Comparison of ENCODE assay signal across 21 cellular contexts in the genomic region with DNA sequence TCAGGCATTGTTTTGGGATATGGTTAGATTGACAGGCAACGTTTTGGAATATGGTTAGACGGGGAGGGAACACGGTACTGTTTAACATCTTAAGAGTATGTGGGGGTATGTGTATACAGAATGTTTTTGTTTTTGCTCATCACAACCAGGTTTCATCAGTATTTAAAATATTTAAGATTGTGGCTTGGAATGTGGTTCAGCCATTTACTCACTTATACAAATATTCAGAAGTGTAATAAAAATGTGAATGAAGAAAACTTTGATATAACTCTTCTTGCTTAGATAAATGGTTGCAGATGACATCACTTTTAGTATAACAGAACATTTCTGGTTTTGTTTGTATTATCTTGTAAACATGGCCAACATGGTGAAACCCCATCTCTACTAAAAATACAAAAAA.
"Had no signal": no experiment of that assay in that cellular context is flagged by ENCODE, and none has a peak within 500 bp of the region (broad histone marks: within the 10 kb centered on the region; RNA-seq: fewer than 3 reads in every experiment).

No MANE protein-coding gene starts in this region.

- H3K9ac ChIP-seq: parathyroid adenoma had no signal

- H3K9me3 ChIP-seq: breast epithelium, left lung, thoracic aorta had no signal

- H2AFZ ChIP-seq: hepatocyte, parathyroid adenoma had no signal

- H3K4me3 ChIP-seq: breast epithelium, hepatocyte, left lung, thoracic aorta had no signal

- H3K27ac ChIP-seq: breast epithelium, epithelial cell of prostate, hepatocyte, left lung, parathyroid adenoma, thoracic aorta had no signal

- H3K36me3 ChIP-seq: breast epithelium, thoracic aorta had no signal

- H3K79me2 ChIP-seq: parathyroid adenoma had no signal

- ATAC-seq: activated CD8-positive, alpha-beta T cell treated with anti-CD3 and anti-CD28 coated beads for 36 hours; activated T-cell treated with anti-CD3 and anti-CD28 coated beads, Interleukin-2, amount 50 U/mL, for 4 hours; effector memory CD8-positive, alpha-beta T cell; left lung; WTC11 had no signal

- FAIRE-seq: keratinocyte, TTC549 had no signal

- H3K27me3 ChIP-seq: breast epithelium, hepatocyte, left lung had no signal

- DNase-seq: activated CD4-positive, alpha-beta T cell treated with anti-CD3 and anti-CD28 coated beads for 4 hours; activated CD8-positive, alpha-beta T cell treated with anti-CD3 and anti-CD28 coated beads for 36 hours; activated effector memory CD4-positive, alpha-beta T cell treated with anti-CD3 and anti-CD28 coated beads, Interleukin-2, amount 50 U/mL, for 16 hours; activated T-cell treated with anti-CD3 and anti-CD28 coated beads, Interleukin-2, amount 50 U/mL, for 4 hours; anterior cingulate cortex; cerebellar nuclear complex; effector memory CD8-positive, alpha-beta T cell; left lung; mammary epithelial cell; naive B cell; stimulated activated CD4-positive, alpha-beta T cell treated with anti-CD3 and anti-CD28 coated beads, Interleukin-12 subunit alpha, Interleukin-12 subunit beta, amount 100 ng/mL, for 4 hours; stimulated activated CD4-positive, alpha-beta T cell treated with anti-CD3 and anti-CD28 coated beads, Interleukin-2, amount 100 ng/mL, for 24 hours; T-helper 2 cell had no signal

- H3K4me2 ChIP-seq: hepatocyte had no signal

- H3K4me1 ChIP-seq: breast epithelium, parathyroid adenoma had no signal
